In genomic region chr1:54047384-54048315, GRCh38 we compare ENCODE assay signal across 15 cellular contexts. TPM values are rescaled to one million over a fixed set of nuclear protein-coding genes. Genes with fewer than 3 reads are reported as not detected.
DNase-seq lines count a peak whose midpoint lies in the region; ATAC-seq, FAIRE-seq and TF ChIP-seq lines count a peak whose summit lies in the region.
"Had no signal": no experiment of that assay in that cellular context is flagged by ENCODE, and none has a peak within 500 bp of the region (broad histone marks: within the 10 kb centered on the region; RNA-seq: fewer than 3 reads in every experiment).

No MANE protein-coding gene starts in this region.

- in situ Hi-C loops in gastrocnemius medialis (cut with MboI; ENCODE audit: low sequenced_read_pairs in 4 of 4), result no loop called here

- no peaks in the 10 kb centered on the region for H3K27me3 Mint-ChIP-seq in activated naive CD8-positive, alpha-beta T cell treated with anti-CD3 and anti-CD28 coated beads for 36 hours
- no peaks in the 10 kb centered on the region for H3K27me3 Mint-ChIP-seq in naive thymus-derived CD8-positive, alpha-beta T cell

- no peaks in the 10 kb centered on the region for H3K9me3 Mint-ChIP-seq in activated naive CD8-positive, alpha-beta T cell treated with anti-CD3 and anti-CD28 coated beads for 36 hours
- H3K9me3 Mint-ChIP-seq in naive thymus-derived CD8-positive, alpha-beta T cell, result no peaks in the 10 kb centered on the region
- H3K9me3 Mint-ChIP-seq: immature natural killer cell had no signal

- H3K4me3 ChIP-seq in Loucy (ENCODE audit: low read length, poor library complexity, severe bottlenecking) (peak overlapping the region; percentile 85), gastrocnemius medialis (no peak overlapping the region)
- H3K4me3 ChIP-seq: skin epidermis had no signal

- peaks cover 8% of the 10 kb centered on the region for H3K36me3 Mint-ChIP-seq in activated naive CD8-positive, alpha-beta T cell treated with anti-CD3 and anti-CD28 coated beads for 36 hours
- peaks cover 0 to 52% (median 3%) of the 10 kb centered on the region in 3 donors for H3K36me3 Mint-ChIP-seq in naive thymus-derived CD8-positive, alpha-beta T cell

- intact Hi-C loops in gastrocnemius medialis (cut with DNase I; ENCODE audit: low total_unique reads), result no loop called here

- H3K9me3 ChIP-seq in Loucy (ENCODE audit: insufficient read depth, low read depth, low read length) (no peaks in the 10 kb centered on the region), gastrocnemius medialis (no peaks in the 10 kb centered on the region)

- peaks cover 65% of the 10 kb centered on the region for H4K20me1 ChIP-seq in Loucy (ENCODE audit: insufficient read depth, low read length, poor library complexity, severe bottlenecking)

- TF ChIP-seq POLR2A in GM12891 (IDR thresholded peaks at IDR 0.05; ENCODE audit: low read depth, low read length) (no peak), gastrocnemius medialis (IDR thresholded peaks at IDR 0.05) (no peak)

- FAIRE-seq in GM12891 (lab: Jason Lieb, UNC), result peak; percentile 66

- H3K9ac ChIP-seq in Loucy (ENCODE audit: low read depth, low read length, poor library complexity, severe bottlenecking), result peak overlapping the region; percentile 24

- POLR2A ChIA-PET in naive thymus-derived CD8-positive, alpha-beta T cell (lab: Charles Lee), result interaction anchor here (0.6 kb wide), 1 partner anchor 208 kb away, joined by 3 read pairs; no protein-coding TSS in a partner anchor

- H3K27me3 ChIP-seq in Loucy (ENCODE audit: insufficient read depth, low read length, poor library complexity, severe bottlenecking) (no peaks in the 10 kb centered on the region), gastrocnemius medialis (no peaks in the 10 kb centered on the region)

- H2AFZ ChIP-seq in Loucy (ENCODE audit: low read length), result no peak overlapping the region

- DNase-seq in GM12891 (ENCODE audit: insufficient read length, low spot score) (no peak), medulla oblongata (ENCODE audit: extremely low spot score) (no peak), gastrocnemius medialis (no peak)
- DNase-seq in activated naive CD8-positive, alpha-beta T cell treated with anti-CD3 and anti-CD28 coated beads for 36 hours, result no peak
- no peak for DNase-seq in naive thymus-derived CD8-positive, alpha-beta T cell
- DNase-seq: DMS79 treated with DMSO at 0.1 percent for 48 hours, immature natural killer cell, Karpas-422, NCI-H446, SW 1271 had no signal

- ATAC-seq in naive thymus-derived CD8-positive, alpha-beta T cell, result no peak
- ATAC-seq in GM18858 (IDR thresholded peaks at IDR 0.05; ENCODE audit: unreplicated experiment), result no peak
- ATAC-seq in gastrocnemius medialis, result no peak
- no peak for ATAC-seq in GM21723 (IDR thresholded peaks at IDR 0.05; ENCODE audit: unreplicated experiment)

- H3K27ac Mint-ChIP-seq in activated naive CD8-positive, alpha-beta T cell treated with anti-CD3 and anti-CD28 coated beads for 36 hours, result peak overlapping the region; percentile 14
- H3K27ac Mint-ChIP-seq in naive thymus-derived CD8-positive, alpha-beta T cell, result peak overlapping the region; percentile 13 to 85 (median 52)

- peaks cover 34% of the 10 kb centered on the region for H3K4me1 Mint-ChIP-seq in activated naive CD8-positive, alpha-beta T cell treated with anti-CD3 and anti-CD28 coated beads for 36 hours
- H3K4me1 Mint-ChIP-seq in naive thymus-derived CD8-positive, alpha-beta T cell, result peaks cover 11 to 53% (median 48%) of the 10 kb centered on the region in 4 donors

- no peak overlapping the region for H3K4me3 Mint-ChIP-seq in activated naive CD8-positive, alpha-beta T cell treated with anti-CD3 and anti-CD28 coated beads for 36 hours
- H3K4me3 Mint-ChIP-seq in naive thymus-derived CD8-positive, alpha-beta T cell, result peak overlapping the region in 6 of 10 donors; percentile 6 to 40 (median 14)

- H3K4me1 ChIP-seq in Loucy (ENCODE audit: insufficient read depth, low read length, poor library complexity, severe bottlenecking), result peaks cover 25% of the 10 kb centered on the region
- peaks cover 51 to 66% of the 10 kb centered on the region in 2 donors for H3K4me1 ChIP-seq in gastrocnemius medialis

- no peaks in the 10 kb centered on the region; the same call in 1 of the 2 replicates for H3F3A ChIP-seq in Loucy (ENCODE audit: low read depth)

- peaks cover 82% of the 10 kb centered on the region for H3K79me2 ChIP-seq in Loucy (ENCODE audit: insufficient read depth, low read length)

- TF ChIP-seq CTCF in Loucy (conservative IDR thresholded peaks at IDR 0.05; ENCODE audit: low read length) (no peak), gastrocnemius medialis (IDR thresholded peaks at IDR 0.05 in 4 of 5, conservative IDR thresholded peaks at IDR 0.05 in 1 of 5) (no peak)

- H3K4me2 ChIP-seq in Loucy (ENCODE audit: low read depth, low read length, poor library complexity, severe bottlenecking), result peak overlapping the region; percentile 91

- peaks cover 21% of the 10 kb centered on the region for H3K36me3 ChIP-seq in Loucy (ENCODE audit: insufficient read depth, low read length)
- peaks cover 0 to 12% of the 10 kb centered on the region in 2 donors for H3K36me3 ChIP-seq in gastrocnemius medialis

- no peak overlapping the region for H3K27ac ChIP-seq in gastrocnemius medialis
- H3K27ac ChIP-seq: skin epidermis had no signal

- H3K9me2 ChIP-seq in Loucy (replicated peaks; ENCODE audit: low read depth, low read length), result no peaks in the 10 kb centered on the region

TF ChIP-seq in GM12891, 5 proteins besides CTCF, POLR2A, EP300 and RAD21:
- TF ChIP-seq SPI1 (IDR thresholded peaks at IDR 0.05; ENCODE audit: low read depth, low read length) (no peak), POLR2AphosphoS5 (IDR thresholded peaks at IDR 0.05; ENCODE audit: low read depth, low read length) (no peak), TAF1 (IDR thresholded peaks at IDR 0.05; ENCODE audit: low read depth, low read length) (no peak), POU2F2 (IDR thresholded peaks at IDR 0.05; ENCODE audit: low read depth, low read length) (no peak), PAX5 (IDR thresholded peaks at IDR 0.05; ENCODE audit: insufficient read depth, low read length, severe bottlenecking) (no peak)

RNA-seq across cellular contexts. Expression of gene TMEM59, which starts 5.4 kb away (rescaled TPM):
- polyA plus RNA-seq in GM12891 (2012; ENCODE audit: low read depth, missing spikeins), result 90.3 TPM
- 10 to 100 TPM; 89.4 to 97.7 TPM for total RNA-seq in activated naive CD8-positive, alpha-beta T cell treated with anti-CD3 and anti-CD28 coated beads for 36 hours
- total RNA-seq in naive thymus-derived CD8-positive, alpha-beta T cell, result 100 to 1,000 TPM; 198 to 201 TPM
- polyA plus RNA-seq in naive thymus-derived CD8-positive, alpha-beta T cell, result 100 to 1,000 TPM; 410 to 670 (median 489) TPM
- total RNA-seq in gastrocnemius medialis, result 100 to 1,000 TPM; 156 to 248 (median 224) TPM

RNA-seq across cellular contexts. Expression of gene TCEANC2, which starts 5.8 kb away (rescaled TPM):
- polyA plus RNA-seq in GM12891 (2012; ENCODE audit: low read depth, missing spikeins), result 3.2 TPM
- 1 to 10 TPM; 7.7 to 8.3 TPM for total RNA-seq in activated naive CD8-positive, alpha-beta T cell treated with anti-CD3 and anti-CD28 coated beads for 36 hours
- total RNA-seq in naive thymus-derived CD8-positive, alpha-beta T cell, result 10 to 100 TPM; 13.2 to 13.6 TPM
- 1 to 10 TPM; 5.5 to 7.2 (median 6.6) TPM for polyA plus RNA-seq in naive thymus-derived CD8-positive, alpha-beta T cell
- total RNA-seq in gastrocnemius medialis, result 1 to 10 TPM; 2.6 to 9.5 (median 7.0) TPM

RNA-seq across cellular contexts. Expression of gene LDLRAD1, which starts 29.7 kb away (rescaled TPM):
- polyA plus RNA-seq in GM12891 (2012; ENCODE audit: low read depth, missing spikeins), result not detected
- not detected for total RNA-seq in activated naive CD8-positive, alpha-beta T cell treated with anti-CD3 and anti-CD28 coated beads for 36 hours
- not detected for total RNA-seq in naive thymus-derived CD8-positive, alpha-beta T cell
- not detected for polyA plus RNA-seq in naive thymus-derived CD8-positive, alpha-beta T cell
- total RNA-seq in gastrocnemius medialis, result not detected
- total RNA-seq: fibroblast of lung had no signal
- polyA plus RNA-seq: fibroblast of lung, immature natural killer cell had no signal
